ENCODE assay signal across 31 cellular contexts in the genomic region with DNA sequence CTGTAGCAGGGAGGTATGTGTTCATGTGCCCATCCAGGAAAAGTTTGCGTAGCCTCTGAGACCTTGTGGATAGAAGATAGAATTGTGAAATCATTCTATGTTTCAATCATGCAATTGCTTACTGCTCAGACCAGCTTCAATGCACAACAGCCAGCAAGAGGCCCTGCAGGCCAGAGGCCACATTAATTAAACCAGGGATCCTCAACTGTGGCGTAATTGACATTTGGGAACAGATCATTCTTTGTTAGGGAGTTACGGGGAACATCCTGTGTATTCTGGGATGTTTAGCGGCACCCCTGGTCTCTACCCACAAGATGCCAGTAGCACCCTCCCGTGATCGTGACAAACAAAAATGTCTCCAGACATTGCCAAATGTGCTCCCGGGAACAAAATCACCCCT.
"Had no signal": no experiment of that assay in that cellular context is flagged by ENCODE, and none has a peak within 500 bp of the region (broad histone marks: within the 10 kb centered on the region; RNA-seq: fewer than 3 reads in every experiment).

No MANE protein-coding gene starts in this region.

- H3K4me1 Mint-ChIP-seq: activated CD4-positive, alpha-beta T cell treated with anti-CD3 and anti-CD28 coated beads for 36 hours; activated CD4-positive, alpha-beta T cell treated with anti-CD3 and anti-CD28 coated beads, Interleukin-2, amount 10 ng/mL, durations not matched to agents 7 days and 5 days; activated T-helper 17 cell treated with anti-CD3 and anti-CD28 coated beads, Interleukin-2, amount 50 U/mL, for 72 hours; T-helper 17 cell had no signal

- DNase-seq: activated CD4-positive, alpha-beta T cell treated with anti-CD3 and anti-CD28 coated beads for 1 hour; activated CD4-positive, alpha-beta T cell treated with anti-CD3 and anti-CD28 coated beads for 36 hours; activated CD4-positive, alpha-beta T cell treated with anti-CD3 and anti-CD28 coated beads for 48 hours; activated CD4-positive, alpha-beta T cell treated with anti-CD3 and anti-CD28 coated beads, Interleukin-2, amount 10 ng/mL, durations not matched to agents 7 days and 5 days; activated CD4-positive, alpha-beta T cell treated with anti-CD3 and anti-CD28 coated beads, Interleukin-2, amount 50 U/mL, for 48 hours; activated CD4-positive, CD25-positive, alpha-beta regulatory T cell; activated CD8-positive, alpha-beta memory T cell treated with anti-CD3 and anti-CD28 coated beads, Interleukin-2, amount 50 U/mL, for 4 hours; activated CD8-positive, alpha-beta T cell treated with anti-CD3 and anti-CD28 coated beads for 36 hours; activated effector memory CD4-positive, alpha-beta T cell treated with anti-CD3 and anti-CD28 coated beads, Interleukin-2, amount 50 U/mL, for 16 hours; activated gamma-delta T cell treated with Interleukin-2 at 50 U/mL for 16 hours; activated naive CD4-positive, alpha-beta T cell; activated naive CD4-positive, alpha-beta T cell treated with anti-CD3 and anti-CD28 coated beads for 36 hours; activated naive CD4-positive, alpha-beta T cell treated with anti-CD3 and anti-CD28 coated beads, Interleukin-2, amount 50 U/mL, for 16 hours; activated naive CD8-positive, alpha-beta T cell treated with anti-CD3 and anti-CD28 coated beads for 36 hours; activated T-cell treated with anti-CD3 and anti-CD28 coated beads for 4 hours; activated T-cell treated with anti-CD3 and anti-CD28 coated beads, Interleukin-2, amount 50 U/mL, for 1 hour; activated T-cell treated with anti-CD3 and anti-CD28 coated beads, Interleukin-2, amount 50 U/mL, for 4 hours; activated T-cell treated with anti-CD3 and anti-CD28 coated beads, Interleukin-2, amount 50 U/mL, for 72 hours; adrenal gland; amniotic stem cell; aorta; body of pancreas; brain microvascular endothelial cell; central memory CD4-positive, alpha-beta T cell; T-helper 17 cell; T-helper 9 cell; WERI-Rb-1 had no signal

- H3K9me3 Mint-ChIP-seq: activated CD4-positive, alpha-beta T cell treated with anti-CD3 and anti-CD28 coated beads, Interleukin-2, amount 10 ng/mL, durations not matched to agents 7 days and 5 days; activated CD8-positive, alpha-beta T cell treated with anti-CD3 and anti-CD28 coated beads for 36 hours; activated naive CD4-positive, alpha-beta T cell treated with anti-CD3 and anti-CD28 coated beads for 36 hours; activated naive CD4-positive, alpha-beta T cell treated with anti-CD3 and anti-CD28 coated beads, Interleukin-2, amount 50 U/mL, for 72 hours; activated naive CD8-positive, alpha-beta T cell treated with anti-CD3 and anti-CD28 coated beads for 36 hours; activated T-cell treated with anti-CD3 and anti-CD28 coated beads, Interleukin-2, amount 50 U/mL, for 4 hours; activated T-cell treated with anti-CD3 and anti-CD28 coated beads, Interleukin-2, amount 50 U/mL, for 72 hours; activated T-helper 1 cell treated with anti-CD3 and anti-CD28 coated beads, Interleukin-12 subunit alpha, Interleukin-12 subunit beta, Interleukin-2, Interleukin-4 antibody, amounts not matched to agents 30 ng/mL and 10 ng/mL and 1 ng/mL, durations not matched to agents 14 hours and 24 hours and 36 hours; activated T-helper 17 cell treated with anti-CD3 and anti-CD28 coated beads, Interleukin-2, amount 50 U/mL, for 72 hours; WTC11 had no signal

- H3K36me3 Mint-ChIP-seq: activated naive CD4-positive, alpha-beta T cell treated with anti-CD3 and anti-CD28 coated beads, Interleukin-2, amount 50 U/mL, for 72 hours; activated naive CD8-positive, alpha-beta T cell treated with anti-CD3 and anti-CD28 coated beads for 36 hours; WTC11 had no signal

- H3K4me3 Mint-ChIP-seq: activated CD4-positive, alpha-beta T cell treated with anti-CD3 and anti-CD28 coated beads for 36 hours; activated CD4-positive, alpha-beta T cell treated with anti-CD3 and anti-CD28 coated beads, Interleukin-2, amount 10 ng/mL, durations not matched to agents 7 days and 5 days; activated CD8-positive, alpha-beta T cell treated with anti-CD3 and anti-CD28 coated beads for 36 hours; activated naive CD4-positive, alpha-beta T cell treated with anti-CD3 and anti-CD28 coated beads for 36 hours; activated naive CD8-positive, alpha-beta T cell treated with anti-CD3 and anti-CD28 coated beads for 36 hours; activated T-cell treated with anti-CD3 and anti-CD28 coated beads, Interleukin-2, amount 50 U/mL, for 4 hours; activated T-cell treated with anti-CD3 and anti-CD28 coated beads, Interleukin-2, amount 50 U/mL, for 72 hours; activated T-helper 1 cell treated with anti-CD3 and anti-CD28 coated beads, Interleukin-12 subunit alpha, Interleukin-12 subunit beta, Interleukin-2, Interleukin-4 antibody, amounts not matched to agents 30 ng/mL and 10 ng/mL and 1 ng/mL, durations not matched to agents 14 hours and 24 hours and 36 hours; activated T-helper 17 cell treated with anti-CD3 and anti-CD28 coated beads, Interleukin-2, amount 50 U/mL, for 72 hours; T-helper 17 cell; WTC11 had no signal

- H3K27ac Mint-ChIP-seq: activated CD4-positive, alpha-beta T cell treated with anti-CD3 and anti-CD28 coated beads for 36 hours; activated CD4-positive, alpha-beta T cell treated with anti-CD3 and anti-CD28 coated beads, Interleukin-2, amount 10 ng/mL, durations not matched to agents 7 days and 5 days; activated CD8-positive, alpha-beta T cell treated with anti-CD3 and anti-CD28 coated beads for 36 hours; activated naive CD4-positive, alpha-beta T cell treated with anti-CD3 and anti-CD28 coated beads for 36 hours; activated naive CD4-positive, alpha-beta T cell treated with anti-CD3 and anti-CD28 coated beads, Interleukin-2, amount 50 U/mL, for 72 hours; activated naive CD8-positive, alpha-beta T cell treated with anti-CD3 and anti-CD28 coated beads for 36 hours; activated T-cell treated with anti-CD3 and anti-CD28 coated beads, Interleukin-2, amount 50 U/mL, for 72 hours; activated T-helper 1 cell treated with anti-CD3 and anti-CD28 coated beads, Interleukin-12 subunit alpha, Interleukin-12 subunit beta, Interleukin-2, Interleukin-4 antibody, amounts not matched to agents 30 ng/mL and 10 ng/mL and 1 ng/mL, durations not matched to agents 14 hours and 24 hours and 36 hours; activated T-helper 17 cell treated with anti-CD3 and anti-CD28 coated beads, Interleukin-2, amount 50 U/mL, for 72 hours; T-helper 17 cell; WTC11 had no signal
